Comparison of ENCODE assay signal across 8 cellular contexts in the genomic region with DNA sequence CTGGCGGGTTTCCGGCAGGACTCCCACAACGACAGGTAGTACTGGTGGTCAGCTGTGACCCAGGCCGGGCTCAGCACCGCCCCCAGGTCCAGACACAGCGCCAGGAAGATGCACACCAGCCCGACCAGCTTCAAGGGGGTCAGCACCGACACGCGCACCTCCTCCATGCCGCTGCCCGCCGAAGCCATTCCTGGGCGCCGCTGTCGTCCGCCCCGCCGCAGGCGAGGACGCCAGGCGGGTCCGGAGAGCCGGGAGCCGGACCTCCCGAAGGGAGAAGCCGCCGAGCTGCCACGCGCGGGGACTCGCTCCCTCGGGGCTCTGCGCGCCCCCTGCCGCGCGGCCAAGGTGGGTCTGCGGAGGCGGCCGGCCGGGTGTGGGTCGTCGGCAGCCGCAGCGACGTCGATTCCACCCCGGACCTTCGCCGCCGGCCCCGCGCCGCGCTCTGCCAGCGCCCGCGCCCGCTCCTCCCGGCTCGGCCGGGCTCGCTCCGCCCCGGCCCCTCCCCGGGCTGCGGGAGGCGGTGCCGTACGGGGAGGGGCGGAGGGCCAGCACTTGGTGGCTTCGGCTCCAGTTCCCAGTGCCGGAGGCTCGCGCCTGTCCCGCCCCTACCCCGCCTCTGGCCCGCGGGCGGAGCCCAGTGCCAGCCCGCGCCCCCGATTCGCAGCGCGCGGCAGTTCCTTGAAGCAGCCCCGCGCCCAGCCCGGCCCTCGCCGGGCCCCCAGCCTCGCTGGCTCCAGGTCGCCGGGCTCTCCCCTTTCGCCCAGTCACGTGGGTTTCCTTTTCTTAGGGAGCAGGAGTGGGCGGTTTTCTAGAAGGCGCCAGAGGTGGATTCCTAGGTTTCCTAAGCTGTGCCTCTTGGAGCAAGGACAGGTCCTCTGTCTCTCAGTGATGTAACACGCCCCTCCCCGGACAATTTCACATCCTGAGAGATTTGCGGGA. TPM values are rescaled to one million over a fixed set of nuclear protein-coding genes. Genes with fewer than 3 reads are reported as not detected.
DNase-seq lines count a peak whose midpoint lies in the region; ATAC-seq and TF ChIP-seq lines count a peak whose summit lies in the region.

A gene (minus strand): TSS at position 444 of the 939 bp plus-strand sequence. CDS start 256 bp downstream, at position 188.

- H3K36me3 Mint-ChIP-seq in nephron progenitor cell (ENCODE audit: low read depth) = no peaks in the 10 kb centered on the region
- H3K36me3 Mint-ChIP-seq in activated CD4-positive, alpha-beta memory T cell treated with anti-CD3 and anti-CD28 coated beads for 36 hours = peaks cover 7% of the 10 kb centered on the region

- peaks cover 17% of the 10 kb centered on the region for H3K27me3 Mint-ChIP-seq in nephron progenitor cell (ENCODE audit: low read depth, poor library complexity)
- H3K27me3 Mint-ChIP-seq in activated CD4-positive, alpha-beta memory T cell treated with anti-CD3 and anti-CD28 coated beads for 36 hours = peaks cover 11% of the 10 kb centered on the region

- intact Hi-C loops in activated CD4-positive, alpha-beta memory T cell treated with anti-CD3 and anti-CD28 coated beads for 36 hours (cut with micrococcal nuclease) = no loop called here

- DNase-seq in COR-L47 (lab: John Stamatoyannopoulos, UW) (peak; percentile 44), T1000 (lab: John Stamatoyannopoulos, UW) (peak; percentile 56), fibroblast of the aortic adventitia (ENCODE audit: low read depth) (peak; percentile 66), nephron progenitor cell (peak; percentile 91)
- DNase-seq in activated CD4-positive, alpha-beta memory T cell treated with anti-CD3 and anti-CD28 coated beads for 36 hours = no peak

- CTCF ChIA-PET in activated CD4-positive, alpha-beta memory T cell treated with anti-CD3 and anti-CD28 coated beads for 36 hours (lab: Charles Lee) = no interaction called here

- H3K4me1 ChIP-seq in HUES64 (ENCODE audit: insufficient read depth, low read length) = peaks cover 34% of the 10 kb centered on the region

- TF ChIP-seq CTCF in fibroblast of the aortic adventitia (IDR thresholded peaks at IDR 0.05; ENCODE audit: insufficient read depth, low read length) = no peak
- no peak for TF ChIP-seq CTCF in nephron progenitor cell (IDR thresholded peaks at IDR 0.05)

- H3K27ac Mint-ChIP-seq in nephron progenitor cell = peak within 1 kb of the TSS; percentile 96
- H3K27ac Mint-ChIP-seq in activated CD4-positive, alpha-beta memory T cell treated with anti-CD3 and anti-CD28 coated beads for 36 hours = no peak within 1 kb of the TSS

- WGBS in HUES64 = under 1% methylated on average over 103 of the region's 103 CpGs

- POLR2A ChIA-PET in activated CD4-positive, alpha-beta memory T cell treated with anti-CD3 and anti-CD28 coated beads for 36 hours (lab: Charles Lee) = no interaction called here

- H3K9me3 ChIP-seq in HUES64 (ENCODE audit: insufficient read depth, low read depth, low read length) = no peaks in the 10 kb centered on the region

- peaks cover 33% of the 10 kb centered on the region for H3K4me1 Mint-ChIP-seq in nephron progenitor cell
- H3K4me1 Mint-ChIP-seq in activated CD4-positive, alpha-beta memory T cell treated with anti-CD3 and anti-CD28 coated beads for 36 hours (ENCODE audit: low read depth) = peaks cover 3% of the 10 kb centered on the region

- peaks cover 14% of the 10 kb centered on the region for H3K27me3 ChIP-seq in HUES64 (ENCODE audit: insufficient read depth, low read length)

- ATAC-seq in GM21576 (IDR thresholded peaks at IDR 0.05; ENCODE audit: unreplicated experiment) (no peak), GM21528 (IDR thresholded peaks at IDR 0.05; ENCODE audit: low FRiP score, unreplicated experiment) (no peak)

- peak within 1 kb of the TSS; percentile 66 for H3K9ac ChIP-seq in HUES64 (ENCODE audit: low read depth, low read length)

- H3K27ac ChIP-seq in HUES64 (ENCODE audit: low read depth, low read length) = peak within 1 kb of the TSS; percentile 72; the same call in 1 of the 2 replicates

- H3K4me3 Mint-ChIP-seq in nephron progenitor cell = peak within 1 kb of the TSS; percentile 95
- H3K4me3 Mint-ChIP-seq in activated CD4-positive, alpha-beta memory T cell treated with anti-CD3 and anti-CD28 coated beads for 36 hours = no peak within 1 kb of the TSS

- no peaks in the 10 kb centered on the region for H3K9me3 Mint-ChIP-seq in nephron progenitor cell
- peaks cover 2% of the 10 kb centered on the region for H3K9me3 Mint-ChIP-seq in activated CD4-positive, alpha-beta memory T cell treated with anti-CD3 and anti-CD28 coated beads for 36 hours

- H3K36me3 ChIP-seq in HUES64 (ENCODE audit: insufficient read depth, low read length) = no peaks in the 10 kb centered on the region

- H3K4me3 ChIP-seq in HUES64 (ENCODE audit: low read length) (peak within 1 kb of the TSS; percentile 66), fibroblast of the aortic adventitia (ENCODE audit: low read depth, low read length) (peak within 1 kb of the TSS; percentile 76)

RNA-seq across cellular contexts. Expression of the gene that starts here (rescaled TPM):
- 25.1 TPM for polyA plus RNA-seq in HUES64 (2013, experiment 1 of 2)
- polyA plus RNA-seq in HUES64 (2013, experiment 2 of 2) = 28.7 TPM
- total RNA-seq in fibroblast of the aortic adventitia (ENCODE audit: low replicate concordance) = 25.3 and 68.1 TPM in 2 replicates
- total RNA-seq in activated CD4-positive, alpha-beta memory T cell treated with anti-CD3 and anti-CD28 coated beads for 36 hours = not detected

Comparison
In these comparisons a context has a peak if more than half of its experiments do, and no peak if none do; other contexts are left out.
1. RNA of the gene that starts here (total RNA-seq): 25.3 to 68.1 TPM in fibroblast of the aortic adventitia; not detected in activated CD4-positive, alpha-beta memory T cell treated with anti-CD3 and anti-CD28 coated beads for 36 hours; every median in the first group is over 10 times any median in the second.